In the genomic region with DNA sequence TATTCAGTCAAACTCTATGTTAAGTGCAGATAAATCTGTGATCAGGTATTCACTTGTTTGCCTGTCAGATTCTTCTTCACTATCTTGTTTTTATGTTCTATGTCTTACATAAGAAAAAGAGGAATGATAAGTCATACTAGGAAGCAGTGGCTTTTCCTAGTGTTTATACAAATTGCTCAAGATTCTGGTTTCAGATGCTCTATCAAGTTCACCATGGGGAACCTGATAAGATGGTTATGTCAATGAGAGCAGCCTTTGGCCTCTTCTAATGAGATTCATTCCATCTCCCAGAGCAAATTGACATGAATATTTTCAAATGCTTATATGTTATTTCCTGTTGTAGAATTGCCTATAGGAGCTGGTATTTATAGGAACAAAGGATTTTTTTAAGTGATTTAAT, we compare ENCODE assay signal across 29 cellular contexts.
"Had no signal": no experiment of that assay in that cellular context is flagged by ENCODE, and none has a peak within 500 bp of the region (broad histone marks: within the 10 kb centered on the region; RNA-seq: fewer than 3 reads in every experiment).

No MANE protein-coding gene starts in this region.

- H3K4me3 ChIP-seq: body of pancreas, colonic mucosa, esophagus squamous epithelium, gastroesophageal sphincter, heart right ventricle had no signal

- DNase-seq: activated B cell treated with CpG ODN at 0.5 μM for 24 hours; activated CD4-positive, alpha-beta T cell treated with anti-CD3 and anti-CD28 coated beads for 48 hours; activated CD4-positive, alpha-beta T cell treated with anti-CD3 and anti-CD28 coated beads, Interleukin-2, amount 50 U/mL, for 1 hour; activated CD4-positive, alpha-beta T cell treated with anti-CD3 and anti-CD28 coated beads, Interleukin-2, amount 50 U/mL, for 48 hours; activated CD8-positive, alpha-beta memory T cell treated with anti-CD3 and anti-CD28 coated beads for 24 hours; activated CD8-positive, alpha-beta T cell treated with anti-CD3 and anti-CD28 coated beads for 36 hours; activated gamma-delta T cell; activated naive CD4-positive, alpha-beta T cell; activated naive CD4-positive, alpha-beta T cell treated with anti-CD3 and anti-CD28 coated beads, Interleukin-2, amount 10 ng/mL, durations not matched to agents 7 days and 5 days; activated naive CD8-positive, alpha-beta T cell treated with anti-CD3 and anti-CD28 coated beads, Interleukin-2, amount 10 ng/mL, durations not matched to agents 7 days and 5 days; activated T-cell treated with anti-CD3 and anti-CD28 coated beads, Interleukin-2, amount 50 U/mL, for 1 hour; activated T-cell treated with anti-CD3 and anti-CD28 coated beads, Interleukin-2, amount 50 U/mL, for 48 hours; amniotic stem cell; aorta; body of pancreas; caudate nucleus; colonic mucosa; effector CD8-positive, alpha-beta T cell; esophagus squamous epithelium; foreskin melanocyte; heart right ventricle; T-helper 1 cell; T-helper 17 cell; T1000; WERI-Rb-1 had no signal

- H3K27ac ChIP-seq: body of pancreas, colonic mucosa, epithelial cell of prostate, esophagus squamous epithelium, gastroesophageal sphincter, heart right ventricle, WERI-Rb-1 had no signal

- ATAC-seq: activated CD4-positive, CD25-positive, alpha-beta regulatory T cell treated with anti-CD3 and anti-CD28 coated beads, Interleukin-2, amount 50 U/mL, for 24 hours; activated CD8-positive, alpha-beta T cell treated with anti-CD3 and anti-CD28 coated beads for 36 hours; activated naive CD4-positive, alpha-beta T cell treated with anti-CD3 and anti-CD28 coated beads, Interleukin-2, amount 50 U/mL, for 72 hours; body of pancreas; gastroesophageal sphincter; heart right ventricle; T-helper 17 cell had no signal

- H3K36me3 ChIP-seq: colonic mucosa, esophagus squamous epithelium, gastroesophageal sphincter, heart right ventricle, WERI-Rb-1 had no signal

- H3K9me3 ChIP-seq: body of pancreas, colonic mucosa, esophagus squamous epithelium, gastroesophageal sphincter, heart right ventricle had no signal

- H3K27me3 ChIP-seq: body of pancreas, colonic mucosa, esophagus squamous epithelium, gastroesophageal sphincter, heart right ventricle had no signal
